In the genomic region with DNA sequence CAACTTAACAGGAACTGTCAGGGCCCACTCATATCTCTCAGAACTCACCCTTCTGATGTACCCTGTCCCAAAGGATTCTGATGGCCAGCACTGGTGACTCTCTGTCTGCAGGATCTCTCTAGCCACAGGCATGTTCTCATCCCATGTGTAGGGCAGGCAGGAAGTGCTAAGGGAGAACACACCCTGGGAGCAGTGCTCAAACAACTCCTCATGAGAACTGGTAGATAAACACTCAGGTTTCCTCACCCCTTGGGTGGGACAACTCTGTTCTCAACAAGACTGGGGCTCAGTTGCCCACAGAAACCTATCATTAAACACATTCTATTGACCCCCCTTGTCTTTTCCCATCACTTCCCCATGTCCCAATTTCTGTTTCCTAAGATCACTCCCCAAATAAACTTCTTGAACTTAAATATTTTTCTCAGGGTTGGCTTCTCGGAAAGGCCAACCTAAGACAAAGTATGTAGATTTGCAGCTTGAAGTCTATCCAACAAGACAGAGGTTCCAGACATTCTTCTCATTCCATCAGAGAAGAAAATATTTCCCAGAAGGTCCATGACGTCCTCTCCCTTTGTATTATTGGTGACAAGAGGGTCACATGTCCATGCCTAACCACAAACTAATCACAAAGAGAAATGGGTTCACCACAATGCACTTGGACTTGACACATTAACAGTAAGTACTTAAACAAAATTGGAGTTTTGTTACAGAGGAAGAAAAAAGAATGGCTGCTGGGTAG, we compare ENCODE assay signal across 15 cellular contexts.
A peak's percentile ranks its signal among the peaks of the same experiment; 100 is the strongest.
DNase-seq lines count a peak whose midpoint lies in the region; FAIRE-seq and TF ChIP-seq lines count a peak whose summit lies in the region.
"Had no signal": no experiment of that assay in that cellular context is flagged by ENCODE, and none has a peak within 500 bp of the region (broad histone marks: within the 10 kb centered on the region; RNA-seq: fewer than 3 reads in every experiment).

No MANE protein-coding gene starts in this region.

- peak overlapping the region; percentile 97 for H2BK12ac ChIP-seq in trophoblast cell (ENCODE audit: low read length)

- no peaks in the 10 kb centered on the region for H3K27me3 ChIP-seq in trophoblast cell (ENCODE audit: insufficient read depth, low read length)
- H3K27me3 ChIP-seq in adrenal gland, result no peaks in the 10 kb centered on the region
- H3K27me3 ChIP-seq: SJCRH30 had no signal

- H2AFZ ChIP-seq in trophoblast cell (ENCODE audit: insufficient read depth, low read length, poor library complexity), result peak overlapping the region; percentile 78
- H2AFZ ChIP-seq: parathyroid adenoma had no signal

- H4K12ac ChIP-seq in trophoblast cell (ENCODE audit: low read depth, low read length), result peak overlapping the region; percentile 59

- peaks cover 4 to 10% of the 10 kb centered on the region in 2 experiments for H3K4me1 ChIP-seq in trophoblast cell (ENCODE audit: control insufficient read depth in 1 of 2, insufficient read depth in 2 of 2, low read length in 2 of 2)
- no peaks in the 10 kb centered on the region for H3K4me1 ChIP-seq in adrenal gland (replicated peaks in 1 of 2)
- H3K4me1 ChIP-seq in kidney (ENCODE audit: control insufficient read depth in 1 of 2, insufficient read depth in 1 of 2, low read depth in 1 of 2, low read length in 2 of 2), result no peaks in the 10 kb centered on the region
- H3K4me1 ChIP-seq: parathyroid adenoma, SJCRH30 had no signal

- intact Hi-C loops in adrenal gland (cut with DNase I) (no loop called here), kidney (cut with DNase I) (no loop called here)

- WGBS in trophoblast cell (ENCODE audit: extremely low coverage, insufficient coverage, insufficient read length), result no CpG with 5 or more reads among the region's 2 CpGs
- 59 to 72% (median 70%) methylated on average over 2 of the region's 2 CpGs for WGBS in adrenal gland, 4 donors

- peak overlapping the region; percentile 96 for H3K18ac ChIP-seq in trophoblast cell (ENCODE audit: low read length)

- H3K4me3 ChIP-seq in trophoblast cell (ENCODE audit: low read depth, low read length) (no peak overlapping the region), adrenal gland (no peak overlapping the region), kidney (ENCODE audit: low read length in 2 of 2) (no peak overlapping the region)
- H3K4me3 ChIP-seq: SJCRH30 had no signal

- peak overlapping the region; percentile 94 for H4K91ac ChIP-seq in trophoblast cell (ENCODE audit: low read depth, low read length)

- H3K79me2 ChIP-seq in trophoblast cell (ENCODE audit: control insufficient read depth, insufficient read depth, low read length, poor library complexity), result no peaks in the 10 kb centered on the region
- H3K79me2 ChIP-seq: parathyroid adenoma had no signal

- DNase-seq in CMK (ENCODE audit: low read depth), result peak; percentile 26
- DNase-seq in MV-4-11 (lab: John Stamatoyannopoulos, UW), result peak; percentile 2
- DNase-seq in fibroblast of gingiva (ENCODE audit: low read depth), result peak; percentile 85
- DNase-seq in trophoblast cell, result peak; percentile 62 to 86
- no peak for DNase-seq in adrenal gland
- DNase-seq in T-helper 9 cell, result no peak
- DNase-seq in GM19239 (ENCODE audit: insufficient read length, low spot score), result no peak
- no peak for DNase-seq in kidney
- DNase-seq: activated CD4-positive, CD25-positive, alpha-beta regulatory T cell treated with anti-CD3 and anti-CD28 coated beads, Interleukin-2, amount 50 U/mL, for 72 hours; activated effector memory CD4-positive, alpha-beta T cell treated with Interleukin-2 at 50 U/mL for 16 hours; effector CD4-positive, alpha-beta T cell; NCI-H524; SJCRH30 had no signal

- H2BK120ac ChIP-seq in trophoblast cell (ENCODE audit: insufficient read depth, low read length, poor library complexity), result peak overlapping the region; percentile 93

- H2BK5ac ChIP-seq in trophoblast cell (ENCODE audit: low read depth, low read length, poor library complexity), result peak overlapping the region; percentile 93

- H3K4ac ChIP-seq in trophoblast cell (ENCODE audit: low read depth, low read length), result peak overlapping the region; percentile 88

- H3K27ac ChIP-seq in trophoblast cell (ENCODE audit: low read depth, low read length), result peak overlapping the region; percentile 52
- peak overlapping the region in 1 of 5 donors; percentile 60 for H3K27ac ChIP-seq in adrenal gland
- no peak overlapping the region for H3K27ac ChIP-seq in kidney (ENCODE audit: low read depth in 2 of 2, low read length in 2 of 2)
- H3K27ac ChIP-seq: parathyroid adenoma, SJCRH30 had no signal

- no peaks in the 10 kb centered on the region for H3K9me3 ChIP-seq in trophoblast cell (ENCODE audit: insufficient read depth, low read depth, low read length)
- no peaks in the 10 kb centered on the region for H3K9me3 ChIP-seq in adrenal gland (replicated peaks in 1 of 3)
- H3K9me3 ChIP-seq in kidney (ENCODE audit: control insufficient read depth in 1 of 2, low read length in 2 of 2), result no peaks in the 10 kb centered on the region
- H3K9me3 ChIP-seq: SJCRH30 had no signal

- peaks cover 5% of the 10 kb centered on the region for H3K79me1 ChIP-seq in trophoblast cell (ENCODE audit: low read length)

- H3K9ac ChIP-seq in trophoblast cell (ENCODE audit: low read length) (no peak overlapping the region), kidney (ENCODE audit: low read length in 2 of 2) (no peak overlapping the region)
- H3K9ac ChIP-seq: parathyroid adenoma had no signal

- peak overlapping the region; percentile 72 for H2AK5ac ChIP-seq in trophoblast cell (ENCODE audit: low read length)

- H3K36me3 ChIP-seq in trophoblast cell (ENCODE audit: control insufficient read depth in 1 of 2, insufficient read depth in 2 of 2, low read length in 2 of 2) (no peaks in the 10 kb centered on the region), adrenal gland (replicated peaks in 1 of 2) (no peaks in the 10 kb centered on the region), kidney (ENCODE audit: control insufficient read depth in 1 of 2, insufficient read depth in 2 of 2, low read length in 2 of 2) (no peaks in the 10 kb centered on the region)
- H3K36me3 ChIP-seq: SJCRH30 had no signal

- no peak overlapping the region for H3K23ac ChIP-seq in trophoblast cell (ENCODE audit: low read length)

- TF ChIP-seq CTCF in adrenal gland (IDR thresholded peaks at IDR 0.05) (no peak), kidney (IDR thresholded peaks at IDR 0.05; ENCODE audit: borderline replicate concordance, extremely low read depth, insufficient read depth) (no peak)

- TF ChIP-seq POLR2A in adrenal gland (IDR thresholded peaks at IDR 0.05), result no peak

- FAIRE-seq in GM19239 (lab: Jason Lieb, UNC) (no peak), kidney (lab: Jason Lieb, UNC) (no peak)
- FAIRE-seq: GM18507 had no signal

- H3K4me2 ChIP-seq in trophoblast cell (ENCODE audit: low read length), result no peak overlapping the region

- peak overlapping the region; percentile 86 for H4K8ac ChIP-seq in trophoblast cell (ENCODE audit: low read depth, low read length)

- H3K14ac ChIP-seq in trophoblast cell (ENCODE audit: low read length), result peak overlapping the region; percentile 94

Comparison
In these comparisons a context has a peak if more than half of its experiments do, and no peak if none do; other contexts are left out.
1. DNase-seq: peak in CMK (single experiment), MV-4-11 (single experiment), fibroblast of gingiva (single experiment) and trophoblast cell (2 of 2); none in adrenal gland (0 of 7), T-helper 9 cell (single experiment), GM19239 (single experiment) and kidney (single experiment).